In the genomic region with DNA sequence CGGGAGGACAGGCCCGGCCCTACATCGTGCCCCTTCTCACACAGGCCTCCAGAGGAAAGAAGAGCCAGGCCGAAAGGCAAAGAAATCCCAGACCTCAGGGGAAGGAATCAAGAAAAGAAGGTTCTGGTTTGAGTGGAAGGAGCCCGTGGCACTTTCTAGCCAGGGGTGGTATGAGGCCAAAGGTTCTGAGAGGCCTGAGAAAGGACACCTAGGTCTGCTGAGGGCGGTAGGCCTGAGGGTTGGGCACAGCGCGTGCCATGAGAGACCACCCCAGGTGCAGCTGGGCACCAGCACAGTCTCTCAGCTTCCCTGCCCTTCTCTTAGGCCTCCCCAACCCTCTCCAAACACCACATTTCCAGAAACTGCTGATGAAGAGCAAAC, we compare ENCODE assay signal across 9 cellular contexts.
DNase-seq lines count a peak whose midpoint lies in the region; ATAC-seq and TF ChIP-seq lines count a peak whose summit lies in the region.
"Had no signal": no experiment of that assay in that cellular context is flagged by ENCODE, and none has a peak within 500 bp of the region (broad histone marks: within the 10 kb centered on the region; RNA-seq: fewer than 3 reads in every experiment).

No MANE protein-coding gene starts in this region.

- no peaks in the 10 kb centered on the region for H3K27me3 ChIP-seq in ascending aorta

- DNase-seq in ascending aorta (ENCODE audit: low spot score in 2 of 2) = no peak
- DNase-seq in stimulated activated naive CD8-positive, alpha-beta T cell treated with anti-CD3 and anti-CD28 coated beads, Interleukin-15, amount 100 ng/mL, for 72 hours = no peak
- no peak for DNase-seq in T1000 (lab: John Stamatoyannopoulos, UW)
- no peak for DNase-seq in GM13976 (ENCODE audit: low spot score)
- no peak for DNase-seq in NCI-H2029 treated with DMSO at 0.1 percent for 48 hours (lab: John Stamatoyannopoulos, UW)
- DNase-seq: NCI-H1694 had no signal

- no peak for ATAC-seq in stimulated activated naive CD8-positive, alpha-beta T cell treated with anti-CD3 and anti-CD28 coated beads, Interleukin-15, amount 100 ng/mL, for 72 hours

- peak overlapping the region in 2 of 3 donors; percentile 87 to 92 for H3K27ac Mint-ChIP-seq in IgD-negative memory B cell
- peak overlapping the region; percentile 34 to 49 for H3K27ac Mint-ChIP-seq in stimulated activated naive CD8-positive, alpha-beta T cell treated with anti-CD3 and anti-CD28 coated beads, Interleukin-15, amount 100 ng/mL, for 72 hours

- WGBS in mesodermal cell (ENCODE audit: insufficient coverage in 2 of 2), 2 experiments = 68 to 92% methylated on average over 5 to 8 of the region's 8 CpGs

- intact Hi-C loops in ascending aorta (cut with DNase I) = no loop called here

- no peaks in the 10 kb centered on the region for H3K36me3 Mint-ChIP-seq in IgD-negative memory B cell

- H3K9me3 Mint-ChIP-seq in IgD-negative memory B cell = peaks cover 0 to 2% (median 0%) of the 10 kb centered on the region in 3 donors
- H3K9me3 Mint-ChIP-seq in stimulated activated naive CD8-positive, alpha-beta T cell treated with anti-CD3 and anti-CD28 coated beads, Interleukin-15, amount 100 ng/mL, for 72 hours = peaks cover 0 to 8% of the 10 kb centered on the region in 2 donors

- H3K4me1 ChIP-seq in ascending aorta (no peaks in the 10 kb centered on the region), mesodermal cell (ENCODE audit: control insufficient read depth, insufficient read depth, low read length, poor library complexity, severe bottlenecking) (peaks cover 40% of the 10 kb centered on the region)

- H3K27ac ChIP-seq in ascending aorta = peak overlapping the region; percentile 42 to 52
- H3K27ac ChIP-seq in mesodermal cell (ENCODE audit: low read depth, low read length, severe bottlenecking) = peak overlapping the region; percentile 85
- H3K27ac ChIP-seq: HL-60 had no signal

- H3K9me3 ChIP-seq in ascending aorta = no peaks in the 10 kb centered on the region
- peaks cover 18% of the 10 kb centered on the region for H3K9me3 ChIP-seq in mesodermal cell (ENCODE audit: control insufficient read depth, low read length)

- TF ChIP-seq CTCF in ascending aorta (IDR thresholded peaks at IDR 0.05) (no peak), GM13976 (IDR thresholded peaks at IDR 0.05; ENCODE audit: borderline replicate concordance, control extremely low read depth, extremely low read depth, insufficient read depth, missing control alignments) (no peak)

- no peak overlapping the region for H3K4me3 ChIP-seq in ascending aorta
- no peak overlapping the region for H3K4me3 ChIP-seq in mesodermal cell (ENCODE audit: extremely low read depth, insufficient read depth, low read length, poor library complexity, severe bottlenecking)

- peaks cover 0 to 10% (median 5%) of the 10 kb centered on the region in 3 donors for H3K4me1 Mint-ChIP-seq in IgD-negative memory B cell
- H3K4me1 Mint-ChIP-seq in stimulated activated naive CD8-positive, alpha-beta T cell treated with anti-CD3 and anti-CD28 coated beads, Interleukin-15, amount 100 ng/mL, for 72 hours = peaks cover 15% of the 10 kb centered on the region

- H3K36me3 ChIP-seq in ascending aorta = no peaks in the 10 kb centered on the region
- H3K36me3 ChIP-seq in mesodermal cell (ENCODE audit: control insufficient read depth, insufficient read depth, low read length) = no peaks in the 10 kb centered on the region

- H3K27me3 Mint-ChIP-seq in IgD-negative memory B cell = no peaks in the 10 kb centered on the region
- H3K27me3 Mint-ChIP-seq in stimulated activated naive CD8-positive, alpha-beta T cell treated with anti-CD3 and anti-CD28 coated beads, Interleukin-15, amount 100 ng/mL, for 72 hours = no peaks in the 10 kb centered on the region

- no peak overlapping the region for H3K4me3 Mint-ChIP-seq in IgD-negative memory B cell
- peak overlapping the region in 1 of 2 donors; percentile 56 for H3K4me3 Mint-ChIP-seq in stimulated activated naive CD8-positive, alpha-beta T cell treated with anti-CD3 and anti-CD28 coated beads, Interleukin-15, amount 100 ng/mL, for 72 hours

- in situ Hi-C loops in GM13976 (cut with MboI; ENCODE audit: low sequenced_read_pairs, unreplicated experiment) = no loop called here
